Comparison of ENCODE assay signal across 26 cellular contexts in genomic region chr22:22713416-22713815, GRCh38.
DNase-seq lines count a peak whose midpoint lies in the region; ATAC-seq and TF ChIP-seq lines count a peak whose summit lies in the region.
"Had no signal": no experiment of that assay in that cellular context is flagged by ENCODE, and none has a peak within 500 bp of the region (broad histone marks: within the 10 kb centered on the region; RNA-seq: fewer than 3 reads in every experiment).

No MANE protein-coding gene starts in this region.

- H3K36me3 ChIP-seq in OCI-LY1 (ENCODE audit: insufficient read depth, low read length) = no peaks in the 10 kb centered on the region
- H3K36me3 ChIP-seq: BE2C, MG63, SJSA1 had no signal

- intact Hi-C loops in Right ventricle myocardium inferior (cut with DNase I) = no loop called here

- peak overlapping the region; percentile 23; the same call in 1 of the 2 replicates for H3K4me2 ChIP-seq in OCI-LY1 (ENCODE audit: low read length)
- H3K4me2 ChIP-seq: PC-9 had no signal

- H3K4me1 ChIP-seq in OCI-LY1 (ENCODE audit: insufficient read depth, low read length, severe bottlenecking) = peaks cover 51% of the 10 kb centered on the region
- H3K4me1 ChIP-seq: BE2C, SJSA1 had no signal

- no peaks in the 10 kb centered on the region for H4K20me1 ChIP-seq in OCI-LY1 (ENCODE audit: insufficient read depth, low read length)

- no peaks in the 10 kb centered on the region for H3K27me3 ChIP-seq in OCI-LY1 (ENCODE audit: insufficient read depth, low read length)
- H3K27me3 ChIP-seq: SJSA1 had no signal

- no peaks in the 10 kb centered on the region for H3K79me2 ChIP-seq in OCI-LY1 (ENCODE audit: insufficient read depth, low read length)

- peak; percentile 37 for DNase-seq in activated CD8-positive, alpha-beta memory T cell treated with anti-CD3 and anti-CD28 coated beads, Interleukin-2, amount 10 ng/mL, durations not matched to agents 7 days and 5 days
- no peak for DNase-seq in activated CD8-positive, alpha-beta memory T cell treated with anti-CD3 and anti-CD28 coated beads for 24 hours
- peak; percentile 21 for DNase-seq in islet precursor cell
- peak; percentile 29 for DNase-seq in type B pancreatic cell (ENCODE audit: extremely low spot score, unreplicated experiment)
- no peak for DNase-seq in Right ventricle myocardium inferior (ENCODE audit: missing footprints)
- no peak for DNase-seq in medulla oblongata (ENCODE audit: extremely low spot score)
- DNase-seq: BE2C; CD4-positive, alpha-beta T cell; DMS53; EL; GDM1; MG63; NCI-H1105 treated with DMSO at 0.1 percent for 48 hours; NCI-H146; NCI-H1930; NCI-H2107; NCI-H446; NCI-H524 treated with DMSO at 0.1 percent for 48 hours; NCI-H774; PC-9; Right ventricle myocardium superior had no signal

- H3K4me1 Mint-ChIP-seq in activated CD8-positive, alpha-beta memory T cell treated with anti-CD3 and anti-CD28 coated beads, Interleukin-2, amount 10 ng/mL, durations not matched to agents 7 days and 5 days = peaks cover 13% of the 10 kb centered on the region
- no peaks in the 10 kb centered on the region for H3K4me1 Mint-ChIP-seq in type B pancreatic cell (ENCODE audit: unreplicated experiment)

- H3K27ac ChIP-seq in OCI-LY1 (ENCODE audit: low read depth, low read length, poor library complexity, severe bottlenecking) = peak overlapping the region; percentile 45
- H3K27ac ChIP-seq: 22Rv1, PC-9, SJSA1 had no signal

- no peaks in the 10 kb centered on the region for H3F3A ChIP-seq in OCI-LY1 (ENCODE audit: insufficient read depth, low read length)

- H3K4me3 ChIP-seq in OCI-LY1 (ENCODE audit: low read depth, low read length, poor library complexity, severe bottlenecking) = no peak overlapping the region
- H3K4me3 ChIP-seq: GM12878, MG63, PC-9, SJSA1 had no signal

- H3K27me3 Mint-ChIP-seq in activated CD8-positive, alpha-beta memory T cell treated with anti-CD3 and anti-CD28 coated beads, Interleukin-2, amount 10 ng/mL, durations not matched to agents 7 days and 5 days = peaks cover 2% of the 10 kb centered on the region
- peaks cover 59% of the 10 kb centered on the region for H3K27me3 Mint-ChIP-seq in type B pancreatic cell
- H3K27me3 Mint-ChIP-seq: CD4-positive, alpha-beta T cell had no signal

- H3K27ac Mint-ChIP-seq in activated CD8-positive, alpha-beta memory T cell treated with anti-CD3 and anti-CD28 coated beads, Interleukin-2, amount 10 ng/mL, durations not matched to agents 7 days and 5 days = no peak overlapping the region
- H3K27ac Mint-ChIP-seq in type B pancreatic cell = no peak overlapping the region
- H3K27ac Mint-ChIP-seq: CD4-positive, alpha-beta T cell had no signal

- H3K9me3 ChIP-seq in OCI-LY1 (ENCODE audit: low read length) = no peaks in the 10 kb centered on the region
- H3K9me3 ChIP-seq: BE2C, MG63, SJSA1 had no signal

- CTCF ChIA-PET in activated CD8-positive, alpha-beta memory T cell treated with anti-CD3 and anti-CD28 coated beads, Interleukin-2, amount 10 ng/mL, durations not matched to agents 7 days and 5 days (lab: Charles Lee) = interaction anchor here (0.8 to 1.1 kb wide), 2 partner anchors 29 to 40 kb away, joined by 3 read pairs; no protein-coding TSS in a partner anchor

- H3K4me3 Mint-ChIP-seq in activated CD8-positive, alpha-beta memory T cell treated with anti-CD3 and anti-CD28 coated beads, Interleukin-2, amount 10 ng/mL, durations not matched to agents 7 days and 5 days = no peak overlapping the region
- no peak overlapping the region for H3K4me3 Mint-ChIP-seq in type B pancreatic cell
- H3K4me3 Mint-ChIP-seq: CD4-positive, alpha-beta T cell had no signal

- H3K9ac ChIP-seq in OCI-LY1 (ENCODE audit: low read length) = no peak overlapping the region; the same call in 1 of the 2 replicates

- ATAC-seq in activated CD8-positive, alpha-beta memory T cell treated with anti-CD3 and anti-CD28 coated beads, Interleukin-2, amount 10 ng/mL, durations not matched to agents 7 days and 5 days = no peak
- ATAC-seq in Right ventricle myocardium inferior = no peak
- ATAC-seq in HG02973 (IDR thresholded peaks at IDR 0.05; ENCODE audit: unreplicated experiment) = no peak

- no peak overlapping the region for H2AFZ ChIP-seq in OCI-LY1 (ENCODE audit: low read length)
- H2AFZ ChIP-seq: PC-9 had no signal

- H3K36me3 Mint-ChIP-seq in activated CD8-positive, alpha-beta memory T cell treated with anti-CD3 and anti-CD28 coated beads, Interleukin-2, amount 10 ng/mL, durations not matched to agents 7 days and 5 days = no peaks in the 10 kb centered on the region
- H3K36me3 Mint-ChIP-seq in type B pancreatic cell = no peaks in the 10 kb centered on the region

- TF ChIP-seq CTCF in OCI-LY1 (IDR thresholded peaks at IDR 0.05; ENCODE audit: low read length) (no peak), type B pancreatic cell (conservative IDR thresholded peaks at IDR 0.05) (no peak)

- no peaks in the 10 kb centered on the region for H3K9me2 ChIP-seq in OCI-LY1 (ENCODE audit: low read depth, low read length)

- H3K9me3 Mint-ChIP-seq in activated CD8-positive, alpha-beta memory T cell treated with anti-CD3 and anti-CD28 coated beads, Interleukin-2, amount 10 ng/mL, durations not matched to agents 7 days and 5 days (ENCODE audit: low read depth) = no peaks in the 10 kb centered on the region
- H3K9me3 Mint-ChIP-seq in type B pancreatic cell = no peaks in the 10 kb centered on the region
- H3K9me3 Mint-ChIP-seq: CD4-positive, alpha-beta T cell had no signal

Comparison
In these comparisons a context has a peak if more than half of its experiments do, and no peak if none do; other contexts are left out.
1. DNase-seq: peak in activated CD8-positive, alpha-beta memory T cell treated with anti-CD3 and anti-CD28 coated beads, Interleukin-2, amount 10 ng/mL, durations not matched to agents 7 days and 5 days (single experiment), islet precursor cell (single experiment) and type B pancreatic cell (single experiment); none in activated CD8-positive, alpha-beta memory T cell treated with anti-CD3 and anti-CD28 coated beads for 24 hours (single experiment), Right ventricle myocardium inferior (single experiment) and medulla oblongata (single experiment).